8 cellular contexts compared by ENCODE assay signal in genomic region chrX:55717521-55718497, GRCh38. TPM values are rescaled to one million over a fixed set of nuclear protein-coding genes. Genes with fewer than 3 reads are reported as not detected.
A peak's percentile ranks its signal among the peaks of the same experiment; 100 is the strongest.
DNase-seq lines count a peak whose midpoint lies in the region; FAIRE-seq and TF ChIP-seq lines count a peak whose summit lies in the region.

RRAGB (plus strand) TSS chrX:55717749; CDS start chrX:55718328, 579 bp downstream.

- no peak within 1 kb of the TSS for H3K23ac ChIP-seq in H9 (ENCODE audit: insufficient read length, low read depth, low read length)

- H3K36me3 Mint-ChIP-seq in H9 (ENCODE audit: insufficient read depth in 1 of 3, low read depth in 3 of 3) (peaks cover 8 to 31% (median 15%) of the 10 kb centered on the region in 3 experiments), neural crest cell (ENCODE audit: low read depth) (peaks cover 5% of the 10 kb centered on the region)

- peak; percentile 63 for TF ChIP-seq CTCF in H9 (conservative IDR thresholded peaks at IDR 0.05)
- TF ChIP-seq CTCF in foreskin fibroblast (IDR thresholded peaks at IDR 0.05; ENCODE audit: low read depth, low read length), result peak; percentile 58
- peak; percentile 68 for TF ChIP-seq CTCF in neural crest cell (conservative IDR thresholded peaks at IDR 0.05)

- no peaks in the 10 kb centered on the region for H3K27me3 Mint-ChIP-seq in H9 (ENCODE audit: low read depth)
- peaks cover under 1% of the 10 kb centered on the region for H3K27me3 Mint-ChIP-seq in neural crest cell (ENCODE audit: low read depth)

- no peak within 1 kb of the TSS for H2AFZ ChIP-seq in H9 (ENCODE audit: low read length)

- H3K27ac Mint-ChIP-seq in H9, result peak within 1 kb of the TSS in 2 of 3 experiments; percentile 1 to 69; a peak in 6 of 7 replicates
- peak within 1 kb of the TSS; percentile 54 for H3K27ac Mint-ChIP-seq in neural crest cell (ENCODE audit: unreplicated experiment)

- H3K4me3 Mint-ChIP-seq in H9 (peak within 1 kb of the TSS; percentile 79 to 84), neural crest cell (peak within 1 kb of the TSS; percentile 85)

- H3K36me3 ChIP-seq in stomach smooth muscle (ENCODE audit: control insufficient read depth in 2 of 2, insufficient read depth in 2 of 2, low read length in 2 of 2), result peaks cover 0 to 8% of the 10 kb centered on the region in 2 donors

- H4K20me1 ChIP-seq in H9 (ENCODE audit: control insufficient read depth, insufficient read depth, insufficient read length), result no peaks in the 10 kb centered on the region

- WGBS in H9 (ENCODE audit: extremely low coverage, insufficient read length, low lambda C conversion rate), result no CpG with 5 or more reads among the region's 46 CpGs

- no peak within 1 kb of the TSS for H2BK12ac ChIP-seq in H9 (ENCODE audit: insufficient read length, low read depth, low read length)

- H2BK120ac ChIP-seq in H9 (ENCODE audit: low read depth, low read length, poor library complexity, severe bottlenecking), result no peak within 1 kb of the TSS

- peak within 1 kb of the TSS; percentile 42 for H3K4me2 ChIP-seq in H9 (ENCODE audit: insufficient read depth, insufficient read length, low read length)

- DNase-seq in H9 (peak; percentile 95), M059J (ENCODE audit: low read depth) (peak; percentile 97), SHP77 treated with DMSO at 0.1 percent for 48 hours (lab: John Stamatoyannopoulos, UW) (peak; percentile 93), foreskin fibroblast (peak; percentile 91 to 96), neural crest cell (ENCODE audit: low read depth, low spot score) (peak; percentile 67)
- peak; percentile 83 for DNase-seq in activated gamma-delta T cell treated with anti-CD3 and anti-CD28 coated beads, Interleukin-2, amount 50 U/mL, for 16 hours (ENCODE audit: low read depth)

- H2AK5ac ChIP-seq in H9 (ENCODE audit: insufficient read length, low read length), result no peak within 1 kb of the TSS

- H2BK20ac ChIP-seq in H9 (ENCODE audit: low read depth, low read length, poor library complexity, severe bottlenecking), result no peak within 1 kb of the TSS

- H3K9ac ChIP-seq in H9 (ENCODE audit: extremely low read depth, insufficient read length, low read length), result peak within 1 kb of the TSS; percentile 45
- H3K9ac ChIP-seq in stomach smooth muscle (ENCODE audit: low read length in 2 of 2), result peak within 1 kb of the TSS; percentile 79 to 87

- H2BK5ac ChIP-seq in H9 (ENCODE audit: insufficient read length, low read length), result no peak within 1 kb of the TSS

- H4K8ac ChIP-seq in H9 (replicated peaks; ENCODE audit: insufficient read length, low read depth, low read length), result no peak within 1 kb of the TSS

- H3K56ac ChIP-seq in H9 (ENCODE audit: insufficient read length, low read depth, low read length), result no peak within 1 kb of the TSS

- FAIRE-seq in G401.6 (lab: Jason Lieb, UNC), result peak; percentile 97

- no peaks in the 10 kb centered on the region for H3K79me1 ChIP-seq in H9 (ENCODE audit: insufficient read depth, low read depth, low read length, poor library complexity, severe bottlenecking)

- H2BK15ac ChIP-seq in H9 (ENCODE audit: low read depth, low read length), result no peak within 1 kb of the TSS

- no peaks in the 10 kb centered on the region for H3K4me1 ChIP-seq in H9 (ENCODE audit: insufficient read depth, low read length)
- no peaks in the 10 kb centered on the region for H3K4me1 ChIP-seq in stomach smooth muscle (ENCODE audit: control insufficient read depth, insufficient read depth, low read length)

- peaks cover 36% of the 10 kb centered on the region for H3K9me3 ChIP-seq in H9 (ENCODE audit: control insufficient read depth, low read depth, low read length)
- H3K9me3 ChIP-seq in stomach smooth muscle (ENCODE audit: control insufficient read depth in 2 of 2, low read length in 2 of 2), result no peaks in the 10 kb centered on the region

- H3K27me3 ChIP-seq in H9 (ENCODE audit: insufficient read depth, low read length) (no peaks in the 10 kb centered on the region), stomach smooth muscle (ENCODE audit: control insufficient read depth in 1 of 2, insufficient read depth in 2 of 2, low read length in 2 of 2) (peaks cover 0 to 2% of the 10 kb centered on the region in 2 donors)

- no peak within 1 kb of the TSS for H3T11ph ChIP-seq in H9 (ENCODE audit: low read length)

- no peak within 1 kb of the TSS for H3K14ac ChIP-seq in H9 (ENCODE audit: insufficient read depth, low read length)

- H3K9me3 Mint-ChIP-seq in H9, result peaks cover 66 to 72% of the 10 kb centered on the region in 2 experiments
- H3K9me3 Mint-ChIP-seq in neural crest cell, result peaks cover 7% of the 10 kb centered on the region

- H3K27ac ChIP-seq in H9 (ENCODE audit: insufficient read length, low read depth, low read length) (no peak within 1 kb of the TSS), stomach smooth muscle (ENCODE audit: low read length) (peak within 1 kb of the TSS; percentile 69)

- no peaks in the 10 kb centered on the region for H3K79me2 ChIP-seq in H9 (ENCODE audit: insufficient read depth, low read length)

- no peak within 1 kb of the TSS for H3K4ac ChIP-seq in H9 (ENCODE audit: low read depth, low read length)

- H4K91ac ChIP-seq in H9 (ENCODE audit: insufficient read length, low read depth, low read length), result no peak within 1 kb of the TSS

- no peak within 1 kb of the TSS for H3K18ac ChIP-seq in H9 (ENCODE audit: insufficient read length, low read depth, low read length)

- no peaks in the 10 kb centered on the region for H3K23me2 ChIP-seq in H9 (ENCODE audit: insufficient read length, low read depth, low read length, poor library complexity, severe bottlenecking)

- H3K4me3 ChIP-seq in foreskin fibroblast (ENCODE audit: low read depth in 1 of 2, low read length in 2 of 2) (peak within 1 kb of the TSS; percentile 81 to 86), stomach smooth muscle (ENCODE audit: low read length in 2 of 2) (peak within 1 kb of the TSS; percentile 81 to 92)

- H3K4me1 Mint-ChIP-seq in H9 (peaks cover 0 to 4% of the 10 kb centered on the region in 2 experiments; a peak in 2 of 4 replicates), neural crest cell (peaks cover 11% of the 10 kb centered on the region)

- H4K5ac ChIP-seq in H9 (ENCODE audit: insufficient read length, low read depth, low read length), result no peak within 1 kb of the TSS

RNA-seq across cellular contexts. Expression of gene RRAGB, which starts in this region (rescaled TPM):
- total RNA-seq in H9 (2021) (8.2 and 10.3 TPM in 2 replicates), neural crest cell (13.9 and 14.6 TPM in 2 replicates)
- total RNA-seq in M059J (2014; rRNA removed; shearing (Covaris generic)), result 12.5 and 23.4 TPM in 2 replicates
